Comparison of ENCODE assay signal across 8 cellular contexts in the genomic region with DNA sequence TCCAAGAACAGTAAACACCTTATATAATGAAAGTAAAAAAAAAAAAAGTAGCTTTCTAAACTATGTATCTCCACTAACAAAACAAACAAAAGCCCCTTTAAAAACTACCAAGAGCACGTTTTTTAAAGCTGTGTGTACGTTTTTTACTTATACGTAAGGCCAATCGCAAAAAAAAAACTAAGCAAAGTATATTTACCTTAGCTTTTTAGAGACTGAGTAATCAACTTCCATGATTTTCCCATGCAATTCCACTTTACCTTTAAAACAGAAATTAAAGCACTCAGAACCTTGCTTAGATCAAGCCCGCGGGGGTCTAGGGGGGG. TPM values are rescaled to one million over a fixed set of nuclear protein-coding genes. Genes with fewer than 3 reads are reported as not detected.
DNase-seq lines count a peak whose midpoint lies in the region; ATAC-seq and TF ChIP-seq lines count a peak whose summit lies in the region.

No MANE protein-coding gene starts in this region.

- H3K27me3 ChIP-seq in BLaER1 treated with 17β-estradiol and CSF1 and Interleukin-3, amounts not matched to agents 10 nM and 100 nM = peaks cover 98 to 100% (median 100%) of the 10 kb centered on the region in 11 experiments
- peaks cover 80% of the 10 kb centered on the region for H3K27me3 ChIP-seq in Loucy (ENCODE audit: insufficient read depth, low read length, poor library complexity, severe bottlenecking)
- no peaks in the 10 kb centered on the region for H3K27me3 ChIP-seq in colonic mucosa

- H3F3A ChIP-seq in Loucy (ENCODE audit: low read depth) = no peaks in the 10 kb centered on the region

- H3K4me1 Mint-ChIP-seq in natural killer cell = peaks cover 24 to 27% of the 10 kb centered on the region in 2 donors

- intact Hi-C loops in colonic mucosa (cut with DNase I) (no loop called here), natural killer cell (cut with micrococcal nuclease) (no loop called here)

- DNase-seq in colonic mucosa (no peak), natural killer cell (no peak), NCI-H2196 treated with DMSO at 0.1 percent for 48 hours (lab: John Stamatoyannopoulos, UW; ENCODE audit: unreplicated experiment) (no peak), COLO829 (ENCODE audit: low spot score) (no peak), AML-193 (lab: John Stamatoyannopoulos, UW) (no peak)
- DNase-seq in NK-92 treated with Interleukin-12 subunit alpha and Interleukin-12 subunit beta, amount 100 ng/mL, for 24 hours (lab: John Stamatoyannopoulos, UW) = no peak

- no peaks in the 10 kb centered on the region for H3K9me3 Mint-ChIP-seq in natural killer cell

- H3K27ac Mint-ChIP-seq in natural killer cell = peak overlapping the region in 1 of 2 donors; percentile 82

- peak overlapping the region; percentile 86; the same call in 1 of the 2 replicates for H2AFZ ChIP-seq in Loucy (ENCODE audit: low read length)

- peak overlapping the region in 6 of 11 experiments; percentile 44 to 57 (median 53); a peak in 5 of 22 replicates for H3K9ac ChIP-seq in BLaER1 treated with 17β-estradiol and CSF1 and Interleukin-3, amounts not matched to agents 10 nM and 100 nM
- H3K9ac ChIP-seq in Loucy (ENCODE audit: low read depth, low read length, poor library complexity, severe bottlenecking) (no peak overlapping the region), colonic mucosa (ENCODE audit: low read depth in 2 of 2, low read length in 2 of 2) (peak overlapping the region; percentile 86 to 88)

- H3K9me3 ChIP-seq in BLaER1 treated with 17β-estradiol and CSF1 and Interleukin-3, amounts not matched to agents 10 nM and 100 nM (replicated peaks in 1 of 11) = peaks cover 0 to 17% (median 8%) of the 10 kb centered on the region in 11 experiments; a peak in 19 of 22 replicates
- no peaks in the 10 kb centered on the region for H3K9me3 ChIP-seq in Loucy (ENCODE audit: insufficient read depth, low read depth, low read length)
- no peaks in the 10 kb centered on the region for H3K9me3 ChIP-seq in colonic mucosa

- H3K27me3 Mint-ChIP-seq in natural killer cell (ENCODE audit: low read depth in 2 of 2) = peaks cover 13 to 49% of the 10 kb centered on the region in 2 donors

- H3K36me3 Mint-ChIP-seq in natural killer cell = no peaks in the 10 kb centered on the region

- ATAC-seq in natural killer cell = no peak

- peak overlapping the region; percentile 86 for H3K4me3 Mint-ChIP-seq in natural killer cell

- H3K4me1 ChIP-seq in BLaER1 treated with 17β-estradiol and CSF1 and Interleukin-3, amounts not matched to agents 10 nM and 100 nM = peaks cover 6 to 25% (median 19%) of the 10 kb centered on the region in 10 experiments; a peak in 18 of 20 replicates
- H3K4me1 ChIP-seq in Loucy (ENCODE audit: insufficient read depth, low read length, poor library complexity, severe bottlenecking) (peaks cover 10% of the 10 kb centered on the region), colonic mucosa (no peaks in the 10 kb centered on the region)

- no peaks in the 10 kb centered on the region for H3K9me2 ChIP-seq in Loucy (replicated peaks; ENCODE audit: low read depth, low read length)

- peak overlapping the region; percentile 49 to 78 (median 68) for H3K4me3 ChIP-seq in BLaER1 treated with 17β-estradiol and CSF1 and Interleukin-3, amounts not matched to agents 10 nM and 100 nM
- H3K4me3 ChIP-seq in Loucy (ENCODE audit: low read length, poor library complexity, severe bottlenecking) (peak overlapping the region; percentile 64), colonic mucosa (peak overlapping the region; percentile 77)

- H3K36me3 ChIP-seq in BLaER1 treated with 17β-estradiol and CSF1 and Interleukin-3, amounts not matched to agents 10 nM and 100 nM = no peaks in the 10 kb centered on the region; a peak in 1 of 22 replicates
- no peaks in the 10 kb centered on the region for H3K36me3 ChIP-seq in Loucy (ENCODE audit: insufficient read depth, low read length)
- H3K36me3 ChIP-seq in colonic mucosa = no peaks in the 10 kb centered on the region

- no peaks in the 10 kb centered on the region for H3K79me2 ChIP-seq in Loucy (ENCODE audit: insufficient read depth, low read length)

- peak overlapping the region; percentile 93 to 100 (median 98) for H3K4me2 ChIP-seq in BLaER1 treated with 17β-estradiol and CSF1 and Interleukin-3, amounts not matched to agents 10 nM and 100 nM
- H3K4me2 ChIP-seq in Loucy (ENCODE audit: low read depth, low read length, poor library complexity, severe bottlenecking) = peak overlapping the region; percentile 69

- H3K27ac ChIP-seq in BLaER1 treated with 17β-estradiol and CSF1 and Interleukin-3, amounts not matched to agents 10 nM and 100 nM = no peak overlapping the region
- peak overlapping the region; percentile 89 for H3K27ac ChIP-seq in colonic mucosa

- TF ChIP-seq CTCF in Loucy (conservative IDR thresholded peaks at IDR 0.05; ENCODE audit: low read length) (no peak), colonic mucosa (IDR thresholded peaks at IDR 0.05) (no peak), natural killer cell (IDR thresholded peaks at IDR 0.05) (no peak)

- H4K20me1 ChIP-seq in BLaER1 treated with 17β-estradiol and CSF1 and Interleukin-3, amounts not matched to agents 10 nM and 100 nM = peaks cover 0 to 67% (median 36%) of the 10 kb centered on the region in 11 experiments; a peak in 19 of 22 replicates
- no peaks in the 10 kb centered on the region for H4K20me1 ChIP-seq in Loucy (ENCODE audit: insufficient read depth, low read length, poor library complexity, severe bottlenecking)

RNA-seq across cellular contexts. Expression of gene IGF2BP2, which starts 1.9 kb away (rescaled TPM):
- total RNA-seq in colonic mucosa (10 to 100 TPM; 48.7 to 61.2 TPM), natural killer cell (10 to 100 TPM in 1 of 3 donors, 1 to 10 TPM in 2; 4.2 to 16.8 (median 8.8) TPM)
